In the genomic region with DNA sequence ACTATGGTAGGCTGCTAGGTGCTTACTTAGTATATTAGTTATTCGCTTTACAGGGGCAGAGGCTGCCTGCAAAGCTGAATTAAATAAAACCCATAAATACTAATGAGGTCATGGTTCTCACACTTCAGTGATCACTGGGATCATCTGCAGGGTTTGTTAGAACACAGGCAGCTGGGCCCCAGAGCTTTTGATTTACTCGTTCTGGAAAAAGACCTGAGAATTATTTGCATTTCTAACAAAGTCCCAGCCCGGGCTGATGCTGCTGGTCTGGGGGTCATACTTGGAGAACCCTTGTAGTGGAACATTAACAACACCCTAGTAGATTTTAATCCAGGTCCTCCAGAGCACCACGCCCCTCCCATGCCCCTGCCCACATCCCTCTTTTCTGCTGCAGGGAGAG, we compare ENCODE assay signal across 30 cellular contexts.
"Had no signal": no experiment of that assay in that cellular context is flagged by ENCODE, and none has a peak within 500 bp of the region (broad histone marks: within the 10 kb centered on the region; RNA-seq: fewer than 3 reads in every experiment).

No MANE protein-coding gene starts in this region.

- ATAC-seq: activated CD8-positive, alpha-beta T cell treated with anti-CD3 and anti-CD28 coated beads for 36 hours; activated T-cell treated with anti-CD3 and anti-CD28 coated beads, Interleukin-2, amount 50 U/mL, for 72 hours; activated T-helper 17 cell treated with anti-CD3 and anti-CD28 coated beads, Interleukin-2, amount 50 U/mL, for 72 hours; PC-3 had no signal

- DNase-seq: activated CD4-positive, alpha-beta T cell treated with anti-CD3 and anti-CD28 coated beads, Interleukin-2, amount 10 ng/mL, durations not matched to agents 24 days and 14 days; activated CD4-positive, alpha-beta T cell treated with anti-CD3 and anti-CD28 coated beads, Interleukin-2, amount 50 U/mL, for 4 hours; activated CD8-positive, alpha-beta T cell treated with anti-CD3 and anti-CD28 coated beads for 36 hours; activated effector memory CD4-positive, alpha-beta T cell treated with anti-CD3 and anti-CD28 coated beads, Interleukin-2, amount 50 U/mL, for 16 hours; activated naive CD4-positive, alpha-beta T cell; activated naive CD4-positive, alpha-beta T cell treated with anti-CD3 and anti-CD28 coated beads, Interleukin-2, amount 50 U/mL, for 16 hours; activated naive CD8-positive, alpha-beta T cell treated with anti-CD3 and anti-CD28 coated beads for 36 hours; activated T-cell treated with anti-CD3 and anti-CD28 coated beads, Interleukin-2, amount 50 U/mL, for 1 hour; activated T-cell treated with anti-CD3 and anti-CD28 coated beads, Interleukin-2, amount 50 U/mL, for 72 hours; amniotic stem cell; aorta; brain microvascular endothelial cell; central memory CD4-positive, alpha-beta T cell; NCI-H1092 treated with DMSO at 0.1 percent for 48 hours; NCI-H1417; NCI-H146; NCI-H187; NCI-H2029 treated with DMSO at 0.1 percent for 48 hours; NCI-H2171 treated with DMSO at 0.1 percent for 48 hours; NCI-H226; NCI-H446 treated with DMSO at 0.1 percent for 48 hours; NCI-H524; NCI-H748 treated with DMSO at 0.1 percent for 48 hours; NK-92 treated with Interleukin-12 subunit alpha and Interleukin-12 subunit beta, amount 100 ng/mL, for 24 hours; PC-3; Peyer's patch; RPMI8226; SHP77 treated with DMSO at 0.1 percent for 48 hours; SK-N-SH had no signal
